Comparison of ENCODE assay signal across 9 cellular contexts in the genomic region with DNA sequence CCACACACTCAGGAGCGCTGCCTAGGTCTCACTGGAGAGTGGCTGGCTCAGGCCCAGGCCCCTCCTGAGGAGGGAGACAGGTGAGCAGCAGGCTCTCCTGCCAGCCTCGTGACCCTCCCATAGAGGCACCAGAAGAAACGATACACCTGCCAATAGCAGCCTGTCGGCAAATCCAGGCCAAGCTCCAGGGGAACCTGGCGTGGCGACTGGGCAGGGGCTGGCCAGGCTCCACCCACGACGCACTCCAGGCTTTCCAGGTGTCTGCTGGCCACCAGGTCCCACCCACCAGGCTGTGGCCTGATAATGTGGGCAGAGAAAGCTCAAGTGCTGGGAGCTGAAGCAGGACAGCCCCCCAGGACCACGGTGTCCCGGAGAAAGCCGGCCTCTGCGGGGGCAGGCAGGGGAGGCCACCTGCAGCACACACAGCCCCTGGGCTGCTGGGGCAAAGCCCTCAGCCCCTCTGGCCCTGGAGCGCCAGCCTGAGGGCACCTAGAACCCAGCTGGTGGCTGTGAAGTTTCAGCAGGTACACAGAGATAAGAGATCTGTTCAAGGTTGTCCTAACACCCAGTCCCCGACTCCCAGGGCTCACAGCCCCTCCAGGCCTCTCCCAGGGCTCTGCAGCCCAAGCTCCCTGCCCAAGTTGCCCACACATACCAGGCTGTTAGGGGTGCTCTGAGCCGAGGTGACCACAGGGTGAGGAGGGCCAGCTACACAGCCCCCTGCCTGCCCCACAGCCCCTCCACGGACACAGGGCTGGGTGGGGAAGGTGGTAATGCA. TPM values are rescaled to one million over a fixed set of nuclear protein-coding genes. Genes with fewer than 3 reads are reported as not detected.
DNase-seq lines count a peak whose midpoint lies in the region; ATAC-seq and TF ChIP-seq lines count a peak whose summit lies in the region.
"Had no signal": no experiment of that assay in that cellular context is flagged by ENCODE, and none has a peak within 500 bp of the region (broad histone marks: within the 10 kb centered on the region; RNA-seq: fewer than 3 reads in every experiment).

No MANE protein-coding gene starts in this region.

- peaks cover 6 to 11% (median 8%) of the 10 kb centered on the region in 3 donors for H3K27me3 Mint-ChIP-seq in immature natural killer cell (ENCODE audit: low read depth in 3 of 3)

- H3K9ac ChIP-seq in HUES6 (ENCODE audit: low read length) (peak overlapping the region; percentile 56), NT2/D1 (ENCODE audit: insufficient read length, low read depth) (peak overlapping the region; percentile 95)

- H3K27ac ChIP-seq in 22Rv1 (peak overlapping the region; percentile 96), HUES6 (ENCODE audit: low read depth, low read length) (no peak overlapping the region), A673 (ENCODE audit: low read depth, low read length, poor library complexity, severe bottlenecking) (no peak overlapping the region)

- peaks cover 28% of the 10 kb centered on the region for H3K4me1 ChIP-seq in HUES6 (ENCODE audit: control insufficient read depth, insufficient read depth, low read length)
- H3K4me1 ChIP-seq in NT2/D1 (ENCODE audit: insufficient read depth, insufficient read length), result peaks cover 25% of the 10 kb centered on the region
- H3K4me1 ChIP-seq in A673 (ENCODE audit: insufficient read depth, low read length, poor library complexity, severe bottlenecking), result no peaks in the 10 kb centered on the region

- no peak for TF ChIP-seq CTCF in 22Rv1 (IDR thresholded peaks at IDR 0.05)
- TF ChIP-seq CTCF in A673 (conservative IDR thresholded peaks at IDR 0.05; ENCODE audit: low read depth, low read length), result no peak

- CTCF ChIA-PET in A673 (lab: Charles Lee), result no interaction called here

- no TSS peak for BruUV-seq in A673 (replicated peaks; lab: Mats Ljungman, UMichigan)

- H3K9me3 ChIP-seq in HUES6 (ENCODE audit: control insufficient read depth, insufficient read depth, low read depth, low read length) (no peaks in the 10 kb centered on the region), NT2/D1 (ENCODE audit: insufficient read depth, low read length) (no peaks in the 10 kb centered on the region), A673 (ENCODE audit: low read depth, low read length, poor library complexity, severe bottlenecking) (no peaks in the 10 kb centered on the region)

- peak overlapping the region in 3 of 6 donors; percentile 30 to 55 (median 34) for H3K27ac Mint-ChIP-seq in immature natural killer cell

- no peaks in the 10 kb centered on the region for H3K36me3 Mint-ChIP-seq in immature natural killer cell

- H3K4me3 Mint-ChIP-seq in immature natural killer cell, result peak overlapping the region; percentile 21 to 80 (median 69)

- DNase-seq in NT2/D1 (ENCODE audit: low read depth, low spot score) (no peak), immature natural killer cell (no peak), A673 (ENCODE audit: low spot score) (no peak), NOMO-1 treated with dmso at 0.1 percent for 144 hours (lab: John Stamatoyannopoulos, UW; ENCODE audit: unreplicated experiment) (no peak)
- DNase-seq: OCI-M1 had no signal

- no peaks in the 10 kb centered on the region for H3K9me3 Mint-ChIP-seq in immature natural killer cell

- H3K4me1 Mint-ChIP-seq in immature natural killer cell, result peaks cover 15 to 24% of the 10 kb centered on the region in 2 donors

- intact Hi-C loops in A673 (cut with micrococcal nuclease; ENCODE audit: unreplicated experiment), result no loop called here

- no peak for ATAC-seq in GM19467 (IDR thresholded peaks at IDR 0.05; ENCODE audit: unreplicated experiment)
- no peak for ATAC-seq in GM21390 (IDR thresholded peaks at IDR 0.05; ENCODE audit: unreplicated experiment)

- POLR2A ChIA-PET in A673 (lab: Charles Lee; ENCODE audit: low non-redundant PET), result no interaction called here

- H3K36me3 ChIP-seq in HUES6 (ENCODE audit: control insufficient read depth, insufficient read depth, low read length) (peaks cover 33% of the 10 kb centered on the region), NT2/D1 (ENCODE audit: insufficient read depth, insufficient read length, low read length) (peaks cover 34% of the 10 kb centered on the region), A673 (ENCODE audit: insufficient read depth, low read length, poor library complexity, severe bottlenecking) (peaks cover 8% of the 10 kb centered on the region)

- H3K27me3 ChIP-seq in HUES6 (ENCODE audit: control insufficient read depth, insufficient read depth, low read length) (peaks cover 4% of the 10 kb centered on the region; the same call in 1 of the 2 replicates), NT2/D1 (ENCODE audit: insufficient read depth, insufficient read length) (no peaks in the 10 kb centered on the region), A673 (replicated peaks; ENCODE audit: insufficient read depth, low read depth, low read length, poor library complexity) (no peaks in the 10 kb centered on the region)

- peak overlapping the region; percentile 72 for H3K4me3 ChIP-seq in HUES6 (ENCODE audit: low read depth, low read length)
- no peak overlapping the region for H3K4me3 ChIP-seq in NT2/D1 (ENCODE audit: insufficient read length, low read depth)
- no peak overlapping the region for H3K4me3 ChIP-seq in A673 (ENCODE audit: low read depth, low read length, poor library complexity, severe bottlenecking)

RNA-seq across cellular contexts. Expression of gene PGAP6, which starts 2.4 kb away (rescaled TPM):
- 10 to 100 TPM; 16.0 to 35.9 (median 23.7) TPM for polyA plus RNA-seq in immature natural killer cell
- total RNA-seq in A673 (2021), result 38.7 and 47.1 TPM in 2 replicates

RNA-seq across cellular contexts. Expression of gene MRPL28, which starts 9.0 kb away (rescaled TPM):
- polyA plus RNA-seq in immature natural killer cell, result 100 to 1,000 TPM in 2 of 3 donors, 10 to 100 TPM in 1; 98.6 to 139 (median 106) TPM
- 150 and 157 TPM in 2 replicates for total RNA-seq in A673 (2021)

RNA-seq across cellular contexts. Expression of gene NME4, which starts 17.6 kb away (rescaled TPM):
- 10 to 100 TPM; 30.4 to 53.7 (median 36.5) TPM for polyA plus RNA-seq in immature natural killer cell
- 261 and 321 TPM in 2 replicates for total RNA-seq in A673 (2021)

RNA-seq across cellular contexts. Expression of gene DECR2, which starts 22.3 kb away (rescaled TPM):
- 10 to 100 TPM in 1 of 3 donors, 1 to 10 TPM in 2; 3.6 to 12.9 (median 5.4) TPM for polyA plus RNA-seq in immature natural killer cell
- total RNA-seq in A673 (2021), result 27.5 and 28.7 TPM in 2 replicates

RNA-seq across cellular contexts. Expression of gene AXIN1, which starts 26.8 kb away (rescaled TPM):
- polyA plus RNA-seq in immature natural killer cell, result 10 to 100 TPM in 1 of 3 donors, 1 to 10 TPM in 2; 1.9 to 12.5 (median 5.2) TPM
- 32.7 and 38.2 TPM in 2 replicates for total RNA-seq in A673 (2021)
